ENCODE assay signal across 19 cellular contexts in the genomic region with DNA sequence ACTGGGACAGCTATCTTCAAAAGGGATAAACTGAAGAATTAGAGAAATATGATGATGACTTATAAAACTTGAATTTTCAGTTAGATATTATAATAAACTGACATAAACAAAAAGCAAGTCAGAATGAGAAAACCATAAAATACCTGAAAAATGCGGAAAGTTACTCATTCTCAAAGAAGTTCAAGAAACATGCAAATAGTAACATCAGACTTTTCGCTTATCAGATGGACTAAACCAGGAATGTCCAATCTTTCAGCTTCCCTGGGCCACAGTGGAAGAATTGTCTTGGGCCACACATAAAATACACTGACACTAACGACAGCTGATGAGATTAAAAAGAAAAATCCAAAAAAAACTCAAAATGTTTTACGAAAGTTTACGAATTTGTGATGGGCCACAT.
"Had no signal": no experiment of that assay in that cellular context is flagged by ENCODE, and none has a peak within 500 bp of the region (broad histone marks: within the 10 kb centered on the region; RNA-seq: fewer than 3 reads in every experiment).

No MANE protein-coding gene starts in this region.

- H2AFZ ChIP-seq: hepatocyte had no signal

- H3K4me2 ChIP-seq: hepatocyte had no signal

- H3K27me3 ChIP-seq: dorsolateral prefrontal cortex, esophagus muscularis mucosa, foreskin keratinocyte, gastroesophageal sphincter, heart left ventricle, hepatocyte, left lung had no signal

- H3K4me1 ChIP-seq: foreskin keratinocyte, left lung had no signal

- ATAC-seq: foreskin keratinocyte, gastroesophageal sphincter, heart left ventricle, left cardiac atrium, left lung, left ventricle myocardium superior, lower lobe of right lung, mucosa of descending colon had no signal

- H3K9me3 ChIP-seq: esophagus muscularis mucosa, gastroesophageal sphincter, heart left ventricle, left lung, lower lobe of right lung, mucosa of descending colon had no signal

- DNase-seq: dermis blood vessel endothelial cell; dorsolateral prefrontal cortex; effector CD4-positive, alpha-beta T cell; effector memory CD4-positive, alpha-beta T cell; foreskin keratinocyte; heart left ventricle; hypothalamus; immature natural killer cell; left cardiac atrium; left lung; left ventricle myocardium superior; lower lobe of right lung; mesenchymal stem cell; mucosa of descending colon; naive B cell had no signal

- H3K4me3 ChIP-seq: coronary artery, dorsolateral prefrontal cortex, esophagus muscularis mucosa, gastroesophageal sphincter, heart left ventricle, hepatocyte, left lung, lower lobe of right lung, mucosa of descending colon had no signal

- H3K27ac ChIP-seq: coronary artery, dorsolateral prefrontal cortex, foreskin keratinocyte, gastroesophageal sphincter, heart left ventricle, hepatocyte, left lung, lower lobe of right lung had no signal
